Comparison of ENCODE assay signal across 4 cellular contexts in the genomic region with DNA sequence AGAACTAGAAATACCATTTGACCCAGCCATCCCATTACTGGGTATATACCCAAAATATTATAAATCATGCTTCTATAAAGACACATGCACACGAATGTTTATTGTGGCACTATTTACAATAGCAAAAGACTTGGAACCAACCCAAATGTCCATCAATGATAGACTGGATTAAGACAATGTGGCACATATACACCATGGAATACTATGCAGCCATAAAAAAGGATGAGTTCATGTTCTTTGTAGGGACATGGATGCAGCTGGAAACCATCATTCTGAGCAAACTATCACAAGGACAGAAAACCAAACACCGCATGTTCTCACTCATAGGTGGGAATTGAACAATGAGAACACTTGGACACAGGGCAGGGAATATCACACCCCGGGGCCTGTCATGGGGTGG.
DNase-seq lines count a peak whose midpoint lies in the region; ATAC-seq, FAIRE-seq and TF ChIP-seq lines count a peak whose summit lies in the region.
"Not testable (repeated sequence)": the region's sequence is repeated elsewhere in the genome, so short reads cannot be mapped to it uniquely, and the experiment has no call there.

No MANE protein-coding gene starts in this region.

- H3K27me3 ChIP-seq in K562 (ENCODE audit: control insufficient read depth in 2 of 2, insufficient read depth in 2 of 2, low read length in 2 of 2): not testable (repeated sequence)

- H3K36me3 Mint-ChIP-seq in progenitor cell of endocrine pancreas (ENCODE audit: insufficient read depth): not testable (repeated sequence)

- H3K9me3 Mint-ChIP-seq in progenitor cell of endocrine pancreas (ENCODE audit: low read depth): not testable (repeated sequence)

- intact Hi-C loops in K562 (cut with micrococcal nuclease): not testable (repeated sequence)

- WGBS in K562 (ENCODE audit: insufficient coverage, low coverage, missing lambda C conversion rate): 0% methylated on average over 1 of the region's 3 CpGs

- H4K20me1 ChIP-seq in K562 (replicated peaks; ENCODE audit: control insufficient read depth, insufficient read depth, low read length): not testable (repeated sequence)

- not testable (repeated sequence) for TF ChIP-seq POLR2A in K562 (conservative IDR thresholded peaks at IDR 0.05)

- not testable (repeated sequence) for H3K36me3 ChIP-seq in HEK293 (ENCODE audit: control insufficient read depth in 2 of 2, insufficient read depth in 1 of 2, low read length in 2 of 2); K562 (ENCODE audit: control insufficient read depth, insufficient read depth, low read length)

- H3K9me3 ChIP-seq in HEK293 (ENCODE audit: control insufficient read depth, insufficient read depth, low read depth, low read length); K562 (replicated peaks; ENCODE audit: control insufficient read depth, insufficient read depth, low read depth, low read length): not testable (repeated sequence)

- H2AFZ ChIP-seq in K562 (ENCODE audit: low read depth, low read length): not testable (repeated sequence)

- in situ Hi-C loops in K562 (cut with MboI): not testable (repeated sequence)

- not testable (repeated sequence) for BruUV-seq in K562 (replicated peaks; lab: Mats Ljungman, UMichigan)

- H3K4me1 ChIP-seq in HEK293 (ENCODE audit: control insufficient read depth, insufficient read depth, low read length); K562 (replicated peaks in 1 of 2; ENCODE audit: control insufficient read depth in 2 of 2, insufficient read depth in 2 of 2, low read length in 2 of 2): not testable (repeated sequence)

- H3K9me1 ChIP-seq in K562 (ENCODE audit: control insufficient read depth, insufficient read depth, low read length): not testable (repeated sequence)

- not testable (repeated sequence) for H3K9ac ChIP-seq in K562 (ENCODE audit: insufficient read depth in 1 of 2, low read depth in 2 of 2, low read length in 2 of 2)

- not testable (repeated sequence) for H3K27ac ChIP-seq in HEK293 (ENCODE audit: extremely low read depth, low read depth, low read length); K562 (ENCODE audit: extremely low read depth, low read depth, low read length)

- FAIRE-seq in K562 (lab: Jason Lieb, UNC): not testable (repeated sequence)

- not testable (repeated sequence) for DNase-seq in K562 (ENCODE audit: extremely low read depth in 1 of 4, low spot score in 3 of 4)
- DNase-seq in progenitor cell of endocrine pancreas (ENCODE audit: low spot score, unreplicated experiment) (peak; percentile 2), ureter (ENCODE audit: low spot score) (peak; percentile 7)

- H3K79me2 ChIP-seq in K562 (ENCODE audit: control insufficient read depth, insufficient read depth, low read length): not testable (repeated sequence)

- not testable (repeated sequence) for TF ChIP-seq RAD21 in K562 (CRISPR knock-in tag; conservative IDR thresholded peaks at IDR 0.05 in 1 of 2, IDR thresholded peaks at IDR 0.05 in 1 of 2)

- H3K27ac Mint-ChIP-seq in progenitor cell of endocrine pancreas: not testable (repeated sequence)

- not testable (repeated sequence) for H3K4me3 Mint-ChIP-seq in progenitor cell of endocrine pancreas (ENCODE audit: low read depth)

- H3K4me1 Mint-ChIP-seq in progenitor cell of endocrine pancreas (ENCODE audit: low read depth): not testable (repeated sequence)

- not testable (repeated sequence) for H3K4me3 ChIP-seq in HEK293 (ENCODE audit: low read depth, low read length); K562

- POLR2A ChIA-PET in HEK293 (lab: Yijun Ruan, JAX); K562 (lab: Yijun Ruan, JAX): not testable (repeated sequence)

- not testable (repeated sequence) for H3K27me3 Mint-ChIP-seq in progenitor cell of endocrine pancreas

- TF ChIP-seq CTCF in HEK293 (tag by site-specific recombination; IDR thresholded peaks at IDR 0.05); K562 (IDR thresholded peaks at IDR 0.05 in 2 of 3, conservative IDR thresholded peaks at IDR 0.05 in 1 of 3; ENCODE audit: insufficient read depth in 2 of 3, low read depth in 1 of 3, low read length in 3 of 3); progenitor cell of endocrine pancreas (IDR thresholded peaks at IDR 0.05; ENCODE audit: unreplicated experiment): not testable (repeated sequence)

- H3K4me2 ChIP-seq in K562 (ENCODE audit: insufficient read depth, low read length): not testable (repeated sequence)

- CTCF ChIA-PET in HEK293 (lab: Yijun Ruan, JAX); K562 (lab: Yijun Ruan, JAX; ENCODE audit: low intra/inter-chr PET ratio): not testable (repeated sequence)

- not testable (repeated sequence) for TF ChIP-seq EP300 in K562 (IDR thresholded peaks at IDR 0.05; ENCODE audit: low read length)

- not testable (repeated sequence) for ATAC-seq in K562

TF ChIP-seq in HEK293, 187 proteins besides CTCF, POLR2A, EP300 and RAD21:
- TF ChIP-seq ZNF146 (tag by site-specific recombination; IDR thresholded peaks at IDR 0.05) (peak; percentile 89), ZNF280D (tag by site-specific recombination; IDR thresholded peaks at IDR 0.05) (peak; percentile 82)

TF ChIP-seq in K562, 482 proteins besides CTCF, POLR2A, EP300 and RAD21:
- peak; percentile 45 for TF ChIP-seq ZNF146 (CRISPR knock-in tag; IDR thresholded peaks at IDR 0.05; ENCODE audit: unreplicated experiment)
